11 cellular contexts compared by ENCODE assay signal in genomic region chr21:45078371-45078770, GRCh38. TPM values are rescaled to one million over a fixed set of nuclear protein-coding genes. Genes with fewer than 3 reads are reported as not detected.
DNase-seq lines count a peak whose midpoint lies in the region; ATAC-seq and TF ChIP-seq lines count a peak whose summit lies in the region.
"Had no signal": no experiment of that assay in that cellular context is flagged by ENCODE, and none has a peak within 500 bp of the region (broad histone marks: within the 10 kb centered on the region; RNA-seq: fewer than 3 reads in every experiment).

No MANE protein-coding gene starts in this region.

- H3K4me1 Mint-ChIP-seq in CD14-positive monocyte (peaks cover 42% of the 10 kb centered on the region), H9 (peaks cover 22 to 24% of the 10 kb centered on the region in 2 experiments), natural killer cell (peaks cover 58 to 69% of the 10 kb centered on the region in 2 donors)

- H2BK120ac ChIP-seq in H9 (ENCODE audit: low read depth, low read length, poor library complexity, severe bottlenecking), result no peak overlapping the region

- intact Hi-C loops in CD14-positive monocyte (cut with micrococcal nuclease), result loop anchor here (5.0 to 10.0 kb wide), 2 partner anchors 46 to 111 kb away; no protein-coding TSS in a partner anchor
- intact Hi-C loops in ascending aorta (cut with DNase I), result loop anchor here (5.0 kb wide), 1 partner anchor 49 kb away; no protein-coding TSS in a partner anchor
- intact Hi-C loops in natural killer cell (cut with micrococcal nuclease), result loop anchor here (2.0 to 5.0 kb wide), 3 partner anchors 30 to 151 kb away; no protein-coding TSS in a partner anchor

- H3T11ph ChIP-seq in H9 (ENCODE audit: low read length), result no peak overlapping the region

- no peak overlapping the region for H4K5ac ChIP-seq in H9 (ENCODE audit: insufficient read length, low read depth, low read length)

- peaks cover 7% of the 10 kb centered on the region for H3K23me2 ChIP-seq in H9 (ENCODE audit: insufficient read length, low read depth, low read length, poor library complexity, severe bottlenecking)

- no peak overlapping the region for H4K8ac ChIP-seq in H9 (replicated peaks; ENCODE audit: insufficient read length, low read depth, low read length)

- H3K4me3 Mint-ChIP-seq in CD14-positive monocyte (no peak overlapping the region), H9 (no peak overlapping the region), natural killer cell (peak overlapping the region; percentile 80)

- H2BK5ac ChIP-seq in H9 (ENCODE audit: insufficient read length, low read length), result no peak overlapping the region

- no peak overlapping the region for H2AK5ac ChIP-seq in H9 (ENCODE audit: insufficient read length, low read length)

- H3K79me1 ChIP-seq in H9 (ENCODE audit: insufficient read depth, low read depth, low read length, poor library complexity, severe bottlenecking), result no peaks in the 10 kb centered on the region

- H3K4ac ChIP-seq in H9 (ENCODE audit: low read depth, low read length), result no peak overlapping the region

- H2BK20ac ChIP-seq in H9 (ENCODE audit: low read depth, low read length, poor library complexity, severe bottlenecking), result no peak overlapping the region

- H3K23ac ChIP-seq in H9 (ENCODE audit: insufficient read length, low read depth, low read length), result no peak overlapping the region

- H3K27ac Mint-ChIP-seq in CD14-positive monocyte, result peak overlapping the region in 5 of 7 donors; percentile 16 to 75 (median 70)
- no peak overlapping the region; a peak in 1 of 7 replicates for H3K27ac Mint-ChIP-seq in H9
- peak overlapping the region; percentile 78 to 95 for H3K27ac Mint-ChIP-seq in natural killer cell

- H3K18ac ChIP-seq in H9 (ENCODE audit: insufficient read length, low read depth, low read length), result no peak overlapping the region

- H3K27ac ChIP-seq in H9 (ENCODE audit: insufficient read length, low read depth, low read length), result no peak overlapping the region
- peak overlapping the region; percentile 3 to 13 for H3K27ac ChIP-seq in ascending aorta
- H3K27ac ChIP-seq: C4-2B, SJSA1 had no signal

- H3K56ac ChIP-seq in H9 (ENCODE audit: insufficient read length, low read depth, low read length), result no peak overlapping the region

- no peak for ATAC-seq in natural killer cell
- ATAC-seq in HG02885 (IDR thresholded peaks at IDR 0.05; ENCODE audit: poor library complexity, unreplicated experiment), result no peak
- no peak for ATAC-seq in GM21529 (IDR thresholded peaks at IDR 0.05; ENCODE audit: unreplicated experiment)
- ATAC-seq: heart left ventricle had no signal

- H3K9ac ChIP-seq in H9 (ENCODE audit: extremely low read depth, insufficient read length, low read length), result no peak overlapping the region

- H3K27me3 ChIP-seq in H9 (ENCODE audit: insufficient read depth, low read length), result peaks cover 11% of the 10 kb centered on the region; the same call in 1 of the 2 replicates
- no peaks in the 10 kb centered on the region for H3K27me3 ChIP-seq in ascending aorta
- H3K27me3 ChIP-seq: SJSA1 had no signal

- peaks cover 9 to 15% of the 10 kb centered on the region in 2 donors for H3K36me3 ChIP-seq in ascending aorta

- no peak overlapping the region for H4K91ac ChIP-seq in H9 (ENCODE audit: insufficient read length, low read depth, low read length)

- H3K4me3 ChIP-seq in ascending aorta, result no peak overlapping the region
- H3K4me3 ChIP-seq: heart left ventricle, SJSA1 had no signal

- DNase-seq in CD14-positive monocyte (ENCODE audit: low spot score) (no peak), H9 (peak; percentile 17), ascending aorta (ENCODE audit: low spot score in 2 of 2) (peak in 1 of 2 donors; percentile 55), natural killer cell (no peak), NCI-H446 (lab: John Stamatoyannopoulos, UW) (no peak), RPMI8226 (no peak)
- DNase-seq: heart left ventricle had no signal

- H2BK12ac ChIP-seq in H9 (ENCODE audit: insufficient read length, low read depth, low read length), result no peak overlapping the region

- no peak overlapping the region for H2AFZ ChIP-seq in H9 (ENCODE audit: low read length)

- WGBS in H9 (ENCODE audit: extremely low coverage, insufficient read length, low lambda C conversion rate), result no CpG with 5 or more reads among the region's 5 CpGs

- H3K14ac ChIP-seq in H9 (ENCODE audit: insufficient read depth, low read length), result no peak overlapping the region

- no peak overlapping the region for H2BK15ac ChIP-seq in H9 (ENCODE audit: low read depth, low read length)

- no peak overlapping the region for H3K4me2 ChIP-seq in H9 (ENCODE audit: insufficient read depth, insufficient read length, low read length)

- H3K9me3 Mint-ChIP-seq in CD14-positive monocyte, result peaks cover 0 to 8% (median 2%) of the 10 kb centered on the region in 7 donors
- peaks cover 0 to 3% of the 10 kb centered on the region in 2 experiments; a peak in 3 of 5 replicates for H3K9me3 Mint-ChIP-seq in H9
- no peaks in the 10 kb centered on the region for H3K9me3 Mint-ChIP-seq in natural killer cell

- TF ChIP-seq CTCF in CD14-positive monocyte (IDR thresholded peaks at IDR 0.05) (no peak), H9 (conservative IDR thresholded peaks at IDR 0.05) (no peak), ascending aorta (IDR thresholded peaks at IDR 0.05) (no peak), natural killer cell (IDR thresholded peaks at IDR 0.05) (no peak)

- H3K36me3 Mint-ChIP-seq in CD14-positive monocyte (peaks cover 10 to 13% of the 10 kb centered on the region in 2 donors), H9 (ENCODE audit: insufficient read depth in 1 of 3, low read depth in 3 of 3) (peaks cover 0 to 5% (median 2%) of the 10 kb centered on the region in 3 experiments; a peak in 3 of 7 replicates), natural killer cell (no peaks in the 10 kb centered on the region)

- no peaks in the 10 kb centered on the region for H4K20me1 ChIP-seq in H9 (ENCODE audit: control insufficient read depth, insufficient read depth, insufficient read length)

- H3K27me3 Mint-ChIP-seq in CD14-positive monocyte (ENCODE audit: low read depth in 3 of 3), result peaks cover 18 to 38% (median 26%) of the 10 kb centered on the region in 3 donors
- peaks cover 27% of the 10 kb centered on the region for H3K27me3 Mint-ChIP-seq in H9 (ENCODE audit: low read depth)
- peaks cover 5 to 6% of the 10 kb centered on the region in 2 donors for H3K27me3 Mint-ChIP-seq in natural killer cell (ENCODE audit: low read depth in 2 of 2)

- no peaks in the 10 kb centered on the region for H3K79me2 ChIP-seq in H9 (ENCODE audit: insufficient read depth, low read length)

- H3K4me1 ChIP-seq in H9 (ENCODE audit: insufficient read depth, low read length) (no peaks in the 10 kb centered on the region), ascending aorta (peaks cover 6 to 34% of the 10 kb centered on the region in 2 donors)

- H3K9me3 ChIP-seq in H9 (ENCODE audit: control insufficient read depth, low read depth, low read length) (no peaks in the 10 kb centered on the region), ascending aorta (no peaks in the 10 kb centered on the region)
- H3K9me3 ChIP-seq: heart left ventricle had no signal

RNA-seq across cellular contexts. Expression of gene ADARB1, which starts 4.0 kb away (rescaled TPM):
- 1 to 10 TPM in 1 of 2 donors, under 1 TPM in 1; 0.40 to 1.0 TPM for polyA plus RNA-seq in CD14-positive monocyte
- total RNA-seq in H9 (2021) (14.1 and 15.8 TPM in 2 replicates), ascending aorta (82.9 TPM), natural killer cell (10 to 100 TPM; 20.7 to 28.0 (median 26.6) TPM)

Comparison
In these comparisons a context has a peak if more than half of its experiments do, and no peak if none do; other contexts are left out.
1. H3K27ac Mint-ChIP-seq: peak in CD14-positive monocyte (5 of 7) and natural killer cell (2 of 2); none in H9 (0 of 3).